11 cellular contexts compared by ENCODE assay signal in genomic region chr9:14029811-14030210, GRCh38.
DNase-seq lines count a peak whose midpoint lies in the region; ATAC-seq and TF ChIP-seq lines count a peak whose summit lies in the region.
"Had no signal": no experiment of that assay in that cellular context is flagged by ENCODE, and none has a peak within 500 bp of the region (broad histone marks: within the 10 kb centered on the region; RNA-seq: fewer than 3 reads in every experiment).

No MANE protein-coding gene starts in this region.

- peak overlapping the region in 3 of 5 experiments; percentile 31 to 70 (median 67) for H3K4me3 Mint-ChIP-seq in brain
- peak overlapping the region; percentile 11 for H3K4me3 Mint-ChIP-seq in mesothelial cell of epicardium
- H3K4me3 Mint-ChIP-seq in activated naive CD8-positive, alpha-beta T cell treated with anti-CD3 and anti-CD28 coated beads, Interleukin-2, amount 50 U/mL, for 24 hours, result no peak overlapping the region

- 48 to 63% methylated on average over 4 to 6 of the region's 6 CpGs for WGBS in transverse colon (ENCODE audit: low coverage in 1 of 2), 2 donors

- H3K27me3 ChIP-seq in transverse colon, result no peaks in the 10 kb centered on the region
- H3K27me3 ChIP-seq: body of pancreas had no signal

- TF ChIP-seq EP300 in transverse colon (IDR thresholded peaks at IDR 0.05; ENCODE audit: low read depth), result no peak

- no peak for TF ChIP-seq CTCF in brain (conservative IDR thresholded peaks at IDR 0.05)
- no peak for TF ChIP-seq CTCF in mesothelial cell of epicardium (IDR thresholded peaks at IDR 0.05; ENCODE audit: unreplicated experiment)
- TF ChIP-seq CTCF in transverse colon (IDR thresholded peaks at IDR 0.05), result no peak

- peaks cover 9% of the 10 kb centered on the region for H3K27me3 Mint-ChIP-seq in brain
- no peaks in the 10 kb centered on the region for H3K27me3 Mint-ChIP-seq in mesothelial cell of epicardium (ENCODE audit: low read depth)
- H3K27me3 Mint-ChIP-seq in activated naive CD8-positive, alpha-beta T cell treated with anti-CD3 and anti-CD28 coated beads, Interleukin-2, amount 50 U/mL, for 24 hours, result no peaks in the 10 kb centered on the region

- ATAC-seq in activated naive CD8-positive, alpha-beta T cell treated with anti-CD3 and anti-CD28 coated beads, Interleukin-2, amount 50 U/mL, for 24 hours, result no peak
- ATAC-seq in HG03175 (IDR thresholded peaks at IDR 0.05; ENCODE audit: unreplicated experiment) (no peak), HG03469 (IDR thresholded peaks at IDR 0.05; ENCODE audit: unreplicated experiment) (no peak)

- H3K9me3 ChIP-seq in transverse colon, result no peaks in the 10 kb centered on the region
- H3K9me3 ChIP-seq: body of pancreas had no signal

- H3K4me3 ChIP-seq in transverse colon, result peak overlapping the region in 1 of 4 donors; percentile 0
- H3K4me3 ChIP-seq: body of pancreas had no signal

- DNase-seq in DMS153 treated with DMSO at 0.1 percent for 48 hours (lab: John Stamatoyannopoulos, UW; ENCODE audit: unreplicated experiment) (peak; percentile 26), DMS153 (lab: John Stamatoyannopoulos, UW) (no peak), mesothelial cell of epicardium (ENCODE audit: low spot score in 2 of 2, unreplicated experiment in 2 of 2) (no peak), transverse colon (no peak)
- DNase-seq in activated naive CD8-positive, alpha-beta T cell treated with anti-CD3 and anti-CD28 coated beads, Interleukin-2, amount 50 U/mL, for 24 hours, result no peak
- DNase-seq: 8988T; activated CD4-positive, alpha-beta T cell treated with anti-CD3 and anti-CD28 coated beads for 48 hours had no signal

- no peaks in the 10 kb centered on the region for H3K9me3 Mint-ChIP-seq in brain
- no peaks in the 10 kb centered on the region for H3K9me3 Mint-ChIP-seq in mesothelial cell of epicardium
- H3K9me3 Mint-ChIP-seq in activated naive CD8-positive, alpha-beta T cell treated with anti-CD3 and anti-CD28 coated beads, Interleukin-2, amount 50 U/mL, for 24 hours, result no peaks in the 10 kb centered on the region

- TF ChIP-seq POLR2A in transverse colon (IDR thresholded peaks at IDR 0.05), result no peak

- intact Hi-C loops in transverse colon (cut with DNase I; ENCODE audit: low total_unique reads), result no loop called here

- in situ Hi-C loops in transverse colon (cut with MboI; ENCODE audit: low pct_ligation_motif_present in 1 of 4, low pct_unique_long_range_greater_than_20kb in 1 of 4, low sequenced_read_pairs in 3 of 4), result no loop called here

- H3K27ac ChIP-seq in transverse colon, result peak overlapping the region; percentile 68 to 73 (median 73)

- H3K36me3 ChIP-seq in transverse colon, result no peaks in the 10 kb centered on the region

- H3K4me1 ChIP-seq in transverse colon, result peaks cover 11 to 44% (median 20%) of the 10 kb centered on the region in 4 donors

- H3K27ac Mint-ChIP-seq in brain, result peak overlapping the region in 4 of 5 experiments; percentile 68 to 93 (median 84)
- H3K27ac Mint-ChIP-seq in mesothelial cell of epicardium, result peak overlapping the region; percentile 96
- H3K27ac Mint-ChIP-seq in activated naive CD8-positive, alpha-beta T cell treated with anti-CD3 and anti-CD28 coated beads, Interleukin-2, amount 50 U/mL, for 24 hours, result no peak overlapping the region

- peaks cover 43% of the 10 kb centered on the region for H3K4me1 Mint-ChIP-seq in brain
- H3K4me1 Mint-ChIP-seq in mesothelial cell of epicardium, result peaks cover 62% of the 10 kb centered on the region
- no peaks in the 10 kb centered on the region for H3K4me1 Mint-ChIP-seq in activated naive CD8-positive, alpha-beta T cell treated with anti-CD3 and anti-CD28 coated beads, Interleukin-2, amount 50 U/mL, for 24 hours

- H3K36me3 Mint-ChIP-seq in brain (no peaks in the 10 kb centered on the region), mesothelial cell of epicardium (no peaks in the 10 kb centered on the region)
- no peaks in the 10 kb centered on the region for H3K36me3 Mint-ChIP-seq in activated naive CD8-positive, alpha-beta T cell treated with anti-CD3 and anti-CD28 coated beads, Interleukin-2, amount 50 U/mL, for 24 hours (ENCODE audit: low read depth)
